8 cellular contexts compared by ENCODE assay signal in genomic region chr20:37527638-37528441, GRCh38. TPM values are rescaled to one million over a fixed set of nuclear protein-coding genes. Genes with fewer than 3 reads are reported as not detected.
A peak's percentile ranks its signal among the peaks of the same experiment; 100 is the strongest.
DNase-seq lines count a peak whose midpoint lies in the region; ATAC-seq and TF ChIP-seq lines count a peak whose summit lies in the region.

BLCAP (minus strand) TSS chr20:37527876; CDS start chr20:37519174, 8,702 bp downstream.

- peak within 1 kb of the TSS; percentile 86 for H4K8ac ChIP-seq in mesenchymal stem cell (ENCODE audit: low read length)

- H3K4me1 Mint-ChIP-seq in CD4-positive, alpha-beta memory T cell: peaks cover 32 to 60% (median 47%) of the 10 kb centered on the region in 4 donors
- peaks cover 45 to 47% of the 10 kb centered on the region in 2 donors for H3K4me1 Mint-ChIP-seq in effector memory CD8-positive, alpha-beta T cell (ENCODE audit: low read depth in 2 of 2)

- POLR2A ChIA-PET in CD4-positive, alpha-beta memory T cell (lab: Charles Lee; ENCODE audit: partially characterized antibody): interaction anchor here (0.7 to 3.0 kb wide), 8 partner anchors 15 to 512 kb away, joined by 3 to 12 read pairs (median 4); partner anchors contain the start of genes MANBAL, MROH8, RPN2 and RPRD1B

- TF ChIP-seq CTCF in GM20000 (IDR thresholded peaks at IDR 0.05; ENCODE audit: extremely low read depth, missing control alignments): no peak

- H3K36me3 Mint-ChIP-seq in CD4-positive, alpha-beta memory T cell: peaks cover 0 to 12% of the 10 kb centered on the region in 2 donors
- H3K36me3 Mint-ChIP-seq in effector memory CD8-positive, alpha-beta T cell (ENCODE audit: insufficient read depth): peaks cover 30% of the 10 kb centered on the region

- peak within 1 kb of the TSS in 1 of 2 experiments; percentile 29 for H3K23ac ChIP-seq in mesenchymal stem cell (ENCODE audit: low read length in 2 of 2)

- H3K27me3 ChIP-seq in CD4-positive, alpha-beta memory T cell (ENCODE audit: insufficient read depth, low read length): no peaks in the 10 kb centered on the region
- no peaks in the 10 kb centered on the region for H3K27me3 ChIP-seq in mesenchymal stem cell (ENCODE audit: control insufficient read depth in 1 of 2, insufficient read depth in 1 of 2, low read length in 2 of 2)

- peak within 1 kb of the TSS; percentile 84 for H4K91ac ChIP-seq in mesenchymal stem cell (ENCODE audit: low read length)

- peaks cover 37% of the 10 kb centered on the region for H3K4me1 ChIP-seq in CD4-positive, alpha-beta memory T cell (ENCODE audit: insufficient read depth, low read length)
- H3K4me1 ChIP-seq in mesenchymal stem cell (ENCODE audit: control insufficient read depth, insufficient read depth, low read depth, low read length): peaks cover 23% of the 10 kb centered on the region

- no peaks in the 10 kb centered on the region for H3K36me3 ChIP-seq in CD4-positive, alpha-beta memory T cell (ENCODE audit: insufficient read depth, low read length)
- H3K36me3 ChIP-seq in mesenchymal stem cell (ENCODE audit: control insufficient read depth in 1 of 2, insufficient read depth in 2 of 2, low read depth in 1 of 2, low read length in 2 of 2): peaks cover 0 to 11% of the 10 kb centered on the region in 2 experiments

- CTCF ChIA-PET in CD4-positive, alpha-beta memory T cell (lab: Charles Lee; ENCODE audit: partially characterized antibody): interaction anchor here (1.3 to 10.1 kb wide), 4 partner anchors 10 to 334 kb away, joined by 3 to 180 read pairs (median 58); no protein-coding TSS in a partner anchor

- peak within 1 kb of the TSS in 1 of 2 experiments; percentile 78 for H3K14ac ChIP-seq in mesenchymal stem cell (ENCODE audit: low read length in 2 of 2)

- under 1% methylated on average over 62 of the region's 62 CpGs for WGBS in mesenchymal stem cell

- H2AK5ac ChIP-seq in mesenchymal stem cell (ENCODE audit: low read length, severe bottlenecking): peak within 1 kb of the TSS; percentile 59

- peak within 1 kb of the TSS; percentile 99 for H3K27ac ChIP-seq in CD4-positive, alpha-beta memory T cell (ENCODE audit: low read depth, low read length)
- peak within 1 kb of the TSS; percentile 88 for H3K27ac ChIP-seq in mesenchymal stem cell (ENCODE audit: low read length, poor library complexity, severe bottlenecking)

- H3K27me3 Mint-ChIP-seq in CD4-positive, alpha-beta memory T cell: no peaks in the 10 kb centered on the region
- H3K27me3 Mint-ChIP-seq in effector memory CD8-positive, alpha-beta T cell: peaks cover 0 to 13% of the 10 kb centered on the region in 2 donors

- peak within 1 kb of the TSS; percentile 94 for H2BK15ac ChIP-seq in mesenchymal stem cell (ENCODE audit: low read depth, poor library complexity, severe bottlenecking)

- H2BK120ac ChIP-seq in mesenchymal stem cell (ENCODE audit: low read depth, low read length): peak within 1 kb of the TSS; percentile 78

- peak within 1 kb of the TSS; percentile 94 for H3K4me2 ChIP-seq in mesenchymal stem cell (ENCODE audit: low read length, poor library complexity, severe bottlenecking)

- peaks cover 0 to 2% (median 0%) of the 10 kb centered on the region in 8 donors for H3K9me3 Mint-ChIP-seq in CD4-positive, alpha-beta memory T cell
- no peaks in the 10 kb centered on the region for H3K9me3 Mint-ChIP-seq in effector memory CD8-positive, alpha-beta T cell

- H2AFZ ChIP-seq in mesenchymal stem cell (ENCODE audit: low read depth, low read length): peak within 1 kb of the TSS; percentile 92

- peak within 1 kb of the TSS; percentile 40 to 92 for H3K18ac ChIP-seq in mesenchymal stem cell (ENCODE audit: low read depth in 1 of 2, low read length in 2 of 2)

- DNase-seq in CD4-positive, alpha-beta memory T cell: peak; percentile 96 to 97 (median 96)
- DNase-seq in GM20000 (ENCODE audit: low spot score) (peak; percentile 97), HUDEP-2 (lab: John Stamatoyannopoulos, UW; ENCODE audit: unreplicated experiment in 76 of 76) (peak; percentile 6 to 98 (median 84)), NOMO-1 treated with DMSO at 0.1 percent for 48 hours (lab: John Stamatoyannopoulos, UW; ENCODE audit: unreplicated experiment) (peak; percentile 87), mesenchymal stem cell (peak; percentile 90)
- peak; percentile 70 to 88 (median 83) for DNase-seq in activated CD8-positive, alpha-beta memory T cell treated with anti-CD3 and anti-CD28 coated beads for 48 hours (ENCODE audit: low read depth in 2 of 3, low spot score in 2 of 3)
- peak; percentile 93 to 97 (median 95) for DNase-seq in effector memory CD8-positive, alpha-beta T cell
- peak; percentile 76 for DNase-seq in stimulated activated CD8-positive, alpha-beta memory T cell treated with anti-CD3 and anti-CD28 coated beads, Interleukin-12 subunit alpha, Interleukin-12 subunit beta, amount 100 ng/mL, for 24 hours (ENCODE audit: extremely low read depth)

- H3K4me3 Mint-ChIP-seq in CD4-positive, alpha-beta memory T cell: peak within 1 kb of the TSS; percentile 86 to 96 (median 90)
- peak within 1 kb of the TSS; percentile 88 to 95 for H3K4me3 Mint-ChIP-seq in effector memory CD8-positive, alpha-beta T cell

- H3K9ac ChIP-seq in mesenchymal stem cell (ENCODE audit: low read length): peak within 1 kb of the TSS; percentile 100

- peak within 1 kb of the TSS; percentile 98 to 100 (median 99) for H3K27ac Mint-ChIP-seq in CD4-positive, alpha-beta memory T cell
- peak within 1 kb of the TSS; percentile 100 for H3K27ac Mint-ChIP-seq in effector memory CD8-positive, alpha-beta T cell

- H2BK12ac ChIP-seq in mesenchymal stem cell (ENCODE audit: low read length in 2 of 2): peak within 1 kb of the TSS in 1 of 2 experiments; percentile 7

- peak within 1 kb of the TSS; percentile 49 to 95 for H3K4ac ChIP-seq in mesenchymal stem cell (ENCODE audit: low read depth in 1 of 2, low read length in 2 of 2)

- H3K4me3 ChIP-seq in CD4-positive, alpha-beta memory T cell (ENCODE audit: low read length in 2 of 2): peak within 1 kb of the TSS; percentile 90 to 100
- H3K4me3 ChIP-seq in mesenchymal stem cell (ENCODE audit: insufficient read depth in 1 of 2, low read depth in 1 of 2, low read length in 2 of 2): peak within 1 kb of the TSS; percentile 85 to 90

- no peaks in the 10 kb centered on the region for H3K9me3 ChIP-seq in CD4-positive, alpha-beta memory T cell (ENCODE audit: control insufficient read depth in 1 of 2, low read length in 2 of 2)
- H3K9me3 ChIP-seq in mesenchymal stem cell (ENCODE audit: control insufficient read depth, low read length): no peaks in the 10 kb centered on the region

- H3K79me1 ChIP-seq in mesenchymal stem cell (replicated peaks; ENCODE audit: low read length, poor library complexity, severe bottlenecking): peaks cover 3% of the 10 kb centered on the region

- intact Hi-C loops in CD4-positive, alpha-beta memory T cell (cut with micrococcal nuclease): loop anchor here (1.0 to 5.0 kb wide), 5 partner anchors 164 to 431 kb away; partner anchors contain the start of genes CTNNBL1, MANBAL and RBL1

- H2BK5ac ChIP-seq in mesenchymal stem cell (ENCODE audit: low read depth, low read length, poor library complexity, severe bottlenecking): peak within 1 kb of the TSS; percentile 99

- peak; percentile 89 for ATAC-seq in effector memory CD8-positive, alpha-beta T cell (replicated peaks)

RNA-seq across cellular contexts. Expression of gene BLCAP, which starts in this region (rescaled TPM):
- total RNA-seq in CD4-positive, alpha-beta memory T cell: 10 to 100 TPM; 81.7 to 87.5 TPM
- 10 to 100 TPM; 63.7 to 97.4 TPM for polyA plus RNA-seq in CD4-positive, alpha-beta memory T cell
- 45.0 TPM for polyA plus RNA-seq in mesenchymal stem cell (2013, experiment 1 of 2)
- polyA plus RNA-seq in mesenchymal stem cell (2013, experiment 2 of 2): 45.3 TPM

Comparison
In these comparisons a context has a peak if more than half of its experiments do, and no peak if none do; other contexts are left out.
1. Peak in every context shown above with its lines: DNase-seq, ATAC-seq, H3K4me3 ChIP-seq and H3K27ac ChIP-seq.